In genomic region chr19:49767967-49768581, GRCh38 we compare ENCODE assay signal across 1 cellular context.
TF ChIP-seq lines count a peak whose summit lies in the region.

No MANE protein-coding gene starts in this region.

TF ChIP-seq in H1, 55 proteins besides CTCF, POLR2A, EP300 and RAD21 (continued from another document):
- TF ChIP-seq RNF2 (IDR thresholded peaks at IDR 0.05; ENCODE audit: borderline replicate concordance, low read depth, low read length, missing control alignments, poor library complexity, severe bottlenecking) (no peak), SP2 (IDR thresholded peaks at IDR 0.05; ENCODE audit: low read length) (no peak), KDM5A (IDR thresholded peaks at IDR 0.05; ENCODE audit: low read length) (no peak), HDAC2 (IDR thresholded peaks at IDR 0.05; ENCODE audit: borderline replicate concordance in 1 of 2, low read depth in 2 of 2, low read length in 2 of 2) (no peak), TCF12 (IDR thresholded peaks at IDR 0.05; ENCODE audit: low read depth, low read length) (no peak), CHD7 (IDR thresholded peaks at IDR 0.05; ENCODE audit: insufficient replicate concordance, low read length) (no peak), BACH1 (IDR thresholded peaks at IDR 0.05; ENCODE audit: low read length) (no peak), TEAD4 (IDR thresholded peaks at IDR 0.05; ENCODE audit: low read depth, low read length) (no peak), SIN3A (conservative IDR thresholded peaks at IDR 0.05 in 1 of 2, IDR thresholded peaks at IDR 0.05 in 1 of 2; ENCODE audit: low read depth in 1 of 2, low read length in 2 of 2) (no peak), PHF8 (conservative IDR thresholded peaks at IDR 0.05; ENCODE audit: low read depth, low read length) (no peak), CREB1 (IDR thresholded peaks at IDR 0.05) (no peak), POU5F1 (IDR thresholded peaks at IDR 0.05; ENCODE audit: low read depth, low read length) (no peak), E2F6 (IDR thresholded peaks at IDR 0.05) (no peak)
